Comparison of ENCODE assay signal across 10 cellular contexts in the genomic region with DNA sequence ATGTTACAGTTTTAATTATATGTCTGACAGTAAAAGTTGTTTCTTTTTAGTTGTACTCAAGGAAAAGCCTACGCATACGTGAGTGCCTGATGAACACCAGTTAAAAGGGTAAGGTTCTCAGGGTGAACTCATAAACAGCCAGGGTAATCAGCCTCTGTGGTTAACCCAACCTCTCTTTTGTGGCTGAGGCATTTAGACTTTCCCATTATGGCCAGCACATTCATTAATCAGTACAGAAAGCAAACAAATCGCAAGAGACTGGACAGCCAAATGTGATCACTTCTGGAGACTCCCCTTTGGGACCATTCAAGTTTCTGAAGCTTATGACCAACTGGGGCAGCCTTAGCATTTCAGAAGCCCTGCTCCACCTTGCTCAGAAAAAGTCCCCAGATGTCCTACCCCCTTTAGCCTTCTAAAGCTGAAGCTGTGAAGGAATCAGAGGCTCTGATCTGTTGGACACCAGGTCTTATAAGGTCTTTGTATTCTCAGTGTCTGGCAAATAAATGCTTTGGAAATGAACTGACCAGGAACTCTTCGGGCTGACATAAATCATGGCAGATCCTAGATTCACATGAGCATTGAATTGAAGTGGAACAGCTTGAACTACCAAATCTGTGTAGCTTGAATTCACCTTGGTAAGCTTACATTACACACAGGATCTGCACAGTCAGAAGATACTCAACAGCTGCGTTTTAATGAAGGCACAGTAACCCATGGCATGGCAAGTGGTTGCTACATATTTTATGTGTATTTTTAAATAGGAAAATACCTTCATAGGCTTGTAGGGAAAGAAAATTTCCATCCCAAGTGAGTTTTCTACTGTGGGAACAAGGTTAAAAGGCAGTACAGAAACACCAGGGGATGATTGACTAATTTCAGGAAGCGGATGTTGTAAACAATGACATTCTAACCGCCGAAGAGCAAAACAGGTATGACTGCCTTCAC. TPM values are rescaled to one million over a fixed set of nuclear protein-coding genes. Genes with fewer than 3 reads are reported as not detected.
A peak's percentile ranks its signal among the peaks of the same experiment; 100 is the strongest.
DNase-seq lines count a peak whose midpoint lies in the region; ATAC-seq and TF ChIP-seq lines count a peak whose summit lies in the region.
"Had no signal": no experiment of that assay in that cellular context is flagged by ENCODE, and none has a peak within 500 bp of the region (broad histone marks: within the 10 kb centered on the region; RNA-seq: fewer than 3 reads in every experiment).

No MANE protein-coding gene starts in this region.

- ATAC-seq in GM21619 (IDR thresholded peaks at IDR 0.05; ENCODE audit: unreplicated experiment) = peak; percentile 82
- ATAC-seq in GM21390 (IDR thresholded peaks at IDR 0.05; ENCODE audit: unreplicated experiment) = no peak
- ATAC-seq: sciatic nerve had no signal

- H3K36me3 ChIP-seq in smooth muscle cell (ENCODE audit: low read depth) = no peaks in the 10 kb centered on the region

- H3K9ac ChIP-seq in smooth muscle cell (ENCODE audit: low read depth) = no peak overlapping the region

- H4K20me1 ChIP-seq in smooth muscle cell (ENCODE audit: low read depth) = no peaks in the 10 kb centered on the region

- no peaks in the 10 kb centered on the region for H3K9me3 ChIP-seq in smooth muscle cell (replicated peaks; ENCODE audit: low read depth)

- DNase-seq in NB4 (ENCODE audit: low read depth) = peak; percentile 54
- peak; percentile 50 for DNase-seq in dermis blood vessel endothelial cell
- no peak for DNase-seq in smooth muscle cell (lab: John Stamatoyannopoulos, UW; ENCODE audit: unreplicated experiment)
- no peak for DNase-seq in AML-193 (lab: John Stamatoyannopoulos, UW)
- no peak for DNase-seq in NOMO-1 treated with DMSO at 0.1 percent for 48 hours (lab: John Stamatoyannopoulos, UW; ENCODE audit: unreplicated experiment)
- DNase-seq: NCI-H1092 had no signal

- peaks cover 6% of the 10 kb centered on the region for H3K27me3 ChIP-seq in smooth muscle cell (ENCODE audit: low read depth)

- peak overlapping the region; percentile 25 for H3K4me2 ChIP-seq in smooth muscle cell

- H3F3A ChIP-seq in smooth muscle cell (ENCODE audit: low read depth) = no peaks in the 10 kb centered on the region

- no peak for TF ChIP-seq CTCF in NB4 (IDR thresholded peaks at IDR 0.05; ENCODE audit: low read depth, low read length)
- no peak for TF ChIP-seq CTCF in smooth muscle cell (IDR thresholded peaks at IDR 0.05; ENCODE audit: borderline replicate concordance, insufficient read depth, poor library complexity, severe bottlenecking)

- TF ChIP-seq POLR2A in NB4 (IDR thresholded peaks at IDR 0.05; ENCODE audit: extremely low read depth, insufficient read length) = no peak

- H3K4me1 ChIP-seq in smooth muscle cell (ENCODE audit: low read depth) = no peaks in the 10 kb centered on the region

- H3K27ac ChIP-seq in smooth muscle cell (ENCODE audit: low read depth) = no peak overlapping the region

- H2AFZ ChIP-seq in smooth muscle cell (ENCODE audit: low read depth) = no peak overlapping the region

- H3K4me3 ChIP-seq in NB4 (ENCODE audit: low read depth, low read length) (no peak overlapping the region), smooth muscle cell (no peak overlapping the region)

- no peaks in the 10 kb centered on the region for H3K79me2 ChIP-seq in smooth muscle cell (ENCODE audit: low read depth)

- WGBS in smooth muscle cell (ENCODE audit: low lambda C conversion rate) = 73% methylated on average over 8 of the region's 8 CpGs

RNA-seq across cellular contexts. Expression of gene IL20RA, which starts 18.7 kb away (rescaled TPM):
- total RNA-seq in dermis blood vessel endothelial cell (0.51 and 0.79 TPM in 2 replicates), smooth muscle cell (2.9 and 3.8 TPM in 2 replicates)
- 0.46 TPM in 1 of 2 replicates, not detected in the other for polyA plus RNA-seq in smooth muscle cell
- total RNA-seq: activated T-helper 1 cell treated with anti-CD3 and anti-CD28 coated beads, Interleukin-12 subunit alpha, Interleukin-12 subunit beta, Interleukin-2, Interleukin-4 antibody, amounts not matched to agents 30 ng/mL and 10 ng/mL and 1 ng/mL, durations not matched to agents 14 hours and 24 hours and 36 hours had no signal

Comparison
In these comparisons a context has a peak if more than half of its experiments do, and no peak if none do; other contexts are left out.
1. DNase-seq: peak in NB4 (single experiment) and dermis blood vessel endothelial cell (single experiment); none in smooth muscle cell (single experiment), AML-193 (0 of 2) and NOMO-1 treated with DMSO at 0.1 percent for 48 hours (single experiment).